10 cellular contexts compared by ENCODE assay signal in genomic region chr19:34184880-34185491, GRCh38. TPM values are rescaled to one million over a fixed set of nuclear protein-coding genes. Genes with fewer than 3 reads are reported as not detected.
DNase-seq lines count a peak whose midpoint lies in the region; ATAC-seq and TF ChIP-seq lines count a peak whose summit lies in the region.
"Had no signal": no experiment of that assay in that cellular context is flagged by ENCODE, and none has a peak within 500 bp of the region (broad histone marks: within the 10 kb centered on the region; RNA-seq: fewer than 3 reads in every experiment).

No MANE protein-coding gene starts in this region.

- no peak for DNase-seq in activated T-cell treated with anti-CD3 and anti-CD28 coated beads, Interleukin-2, amount 50 U/mL, for 72 hours
- no peak for DNase-seq in activated T-cell treated with anti-CD3 and anti-CD28 coated beads, Interleukin-2, amount 50 U/mL, for 1 hour
- no peak for DNase-seq in T-helper 17 cell
- peak; percentile 12 to 58 for DNase-seq in foreskin fibroblast
- DNase-seq in Peyer's patch: no peak
- no peak for DNase-seq in hepatocyte (ENCODE audit: low spot score)
- DNase-seq: activated CD8-positive, alpha-beta memory T cell treated with anti-CD3 and anti-CD28 coated beads for 24 hours; NCI-H1694 treated with DMSO at 0.1 percent for 48 hours had no signal

- H2AFZ ChIP-seq in hepatocyte: no peak overlapping the region

- H3K4me1 ChIP-seq in thymus (ENCODE audit: control insufficient read depth, insufficient read depth, low read length) (peaks cover 6% of the 10 kb centered on the region), Peyer's patch (peaks cover 0 to 33% (median 7%) of the 10 kb centered on the region in 4 donors), hepatocyte (ENCODE audit: insufficient read depth) (peaks cover 20% of the 10 kb centered on the region)

- H3K27me3 Mint-ChIP-seq in activated T-cell treated with anti-CD3 and anti-CD28 coated beads, Interleukin-2, amount 50 U/mL, for 72 hours (ENCODE audit: low read depth): no peaks in the 10 kb centered on the region
- no peaks in the 10 kb centered on the region for H3K27me3 Mint-ChIP-seq in T-helper 17 cell

- peaks cover 84% of the 10 kb centered on the region for H3K4me1 Mint-ChIP-seq in activated T-cell treated with anti-CD3 and anti-CD28 coated beads, Interleukin-2, amount 50 U/mL, for 72 hours (ENCODE audit: low read depth)
- peaks cover 64% of the 10 kb centered on the region for H3K4me1 Mint-ChIP-seq in T-helper 17 cell

- TF ChIP-seq CTCF in foreskin fibroblast (IDR thresholded peaks at IDR 0.05; ENCODE audit: low read depth, low read length): no peak
- no peak for TF ChIP-seq CTCF in Peyer's patch (IDR thresholded peaks at IDR 0.05)
- no peak for TF ChIP-seq CTCF in hepatocyte (IDR thresholded peaks at IDR 0.05; ENCODE audit: poor library complexity)

- H3K36me3 ChIP-seq in thymus (ENCODE audit: control insufficient read depth, insufficient read depth): peaks cover 8% of the 10 kb centered on the region
- H3K36me3 ChIP-seq in Peyer's patch: peaks cover 0 to 5% (median 0%) of the 10 kb centered on the region in 3 donors
- H3K36me3 ChIP-seq in hepatocyte (replicated peaks; ENCODE audit: insufficient read depth, low read depth): no peaks in the 10 kb centered on the region

- H3K36me3 Mint-ChIP-seq in activated T-cell treated with anti-CD3 and anti-CD28 coated beads, Interleukin-2, amount 50 U/mL, for 72 hours (ENCODE audit: insufficient read depth in 2 of 2): peaks cover 7 to 8% of the 10 kb centered on the region in 2 donors
- H3K36me3 Mint-ChIP-seq in T-helper 17 cell (ENCODE audit: low read depth): peaks cover 16% of the 10 kb centered on the region

- no peaks in the 10 kb centered on the region for H3K9me3 Mint-ChIP-seq in activated T-cell treated with anti-CD3 and anti-CD28 coated beads, Interleukin-2, amount 50 U/mL, for 72 hours

- H3K27me3 ChIP-seq in thymus (ENCODE audit: control insufficient read depth, insufficient read depth) (no peaks in the 10 kb centered on the region), Peyer's patch (no peaks in the 10 kb centered on the region), hepatocyte (no peaks in the 10 kb centered on the region)

- H3K4me3 ChIP-seq in foreskin fibroblast (ENCODE audit: low read depth in 1 of 2, low read length in 2 of 2): no peak overlapping the region
- H3K4me3 ChIP-seq in thymus (ENCODE audit: low read length): no peak overlapping the region
- no peak overlapping the region for H3K4me3 ChIP-seq in Peyer's patch
- H3K4me3 ChIP-seq in hepatocyte: no peak overlapping the region

- WGBS in thymus: 65% methylated on average over 6 of the region's 6 CpGs
- WGBS in hepatocyte (ENCODE audit: low lambda C conversion rate, missing lambda C conversion rate): 77% methylated on average over 6 of the region's 6 CpGs

- peak overlapping the region; percentile 13 for H3K27ac ChIP-seq in thymus (ENCODE audit: low read depth)
- H3K27ac ChIP-seq in Peyer's patch: no peak overlapping the region
- H3K27ac ChIP-seq in hepatocyte: no peak overlapping the region

- H3K9me2 ChIP-seq in hepatocyte (replicated peaks; ENCODE audit: insufficient read depth): no peaks in the 10 kb centered on the region

- H3K4me2 ChIP-seq in hepatocyte: no peak overlapping the region

- ATAC-seq in activated T-cell treated with anti-CD3 and anti-CD28 coated beads, Interleukin-2, amount 50 U/mL, for 72 hours (replicated peaks in 1 of 2): peak in 1 of 2 donors; percentile 36
- ATAC-seq in T-helper 17 cell: peak; percentile 40
- ATAC-seq in SK-N-SH treated with all-trans-retinoic acid at 6 μM for 48 hours: no peak

- H3K79me2 ChIP-seq in hepatocyte: peaks cover 100% of the 10 kb centered on the region

- peak overlapping the region; percentile 25 to 72 for H3K4me3 Mint-ChIP-seq in activated T-cell treated with anti-CD3 and anti-CD28 coated beads, Interleukin-2, amount 50 U/mL, for 72 hours
- H3K4me3 Mint-ChIP-seq in T-helper 17 cell: peak overlapping the region; percentile 84

- TF ChIP-seq POLR2A in Peyer's patch (IDR thresholded peaks at IDR 0.05): no peak

- H3K9me3 ChIP-seq in T-helper 17 cell (ENCODE audit: control insufficient read depth, low read length, poor library complexity, severe bottlenecking) (no peaks in the 10 kb centered on the region), thymus (ENCODE audit: control insufficient read depth) (no peaks in the 10 kb centered on the region), Peyer's patch (no peaks in the 10 kb centered on the region), hepatocyte (ENCODE audit: low read depth) (no peaks in the 10 kb centered on the region)

- H3K27ac Mint-ChIP-seq in activated T-cell treated with anti-CD3 and anti-CD28 coated beads, Interleukin-2, amount 50 U/mL, for 72 hours: peak overlapping the region; percentile 71
- peak overlapping the region; percentile 86 for H3K27ac Mint-ChIP-seq in T-helper 17 cell

- peaks cover 100% of the 10 kb centered on the region for H4K20me1 ChIP-seq in hepatocyte (ENCODE audit: insufficient read depth, poor library complexity, severe bottlenecking)

TF ChIP-seq in SK-N-SH treated with all-trans-retinoic acid at 6 μM for 48 hours, 23 proteins besides CTCF, POLR2A, EP300 and RAD21:
- TF ChIP-seq ZFP30 (CRISPR knock-in tag; IDR thresholded peaks at IDR 0.05) (no peak), ZFP3 (CRISPR knock-in tag; IDR thresholded peaks at IDR 0.05) (no peak), TSHZ2 (CRISPR knock-in tag; IDR thresholded peaks at IDR 0.05) (no peak)

RNA-seq across cellular contexts. Expression of gene LSM14A, which starts 12.7 kb away (rescaled TPM):
- 100 to 1,000 TPM; 112 to 130 TPM for total RNA-seq in activated T-cell treated with anti-CD3 and anti-CD28 coated beads, Interleukin-2, amount 50 U/mL, for 72 hours
- total RNA-seq in T-helper 17 cell (100 to 1,000 TPM; 150 to 177 TPM), Peyer's patch (100 to 1,000 TPM in 3 of 4 donors, 10 to 100 TPM in 1; 88.2 to 152 (median 127) TPM), hepatocyte (81.0 and 96.5 TPM in 2 replicates)
- polyA plus RNA-seq in thymus (91.2 TPM), hepatocyte (59.9 and 64.7 TPM in 2 replicates)

Comparison
In these comparisons a context has a peak if more than half of its experiments do, and no peak if none do; other contexts are left out.
1. DNase-seq: peak in foreskin fibroblast (2 of 2); none in activated T-cell treated with anti-CD3 and anti-CD28 coated beads, Interleukin-2, amount 50 U/mL, for 72 hours (0 of 2), activated T-cell treated with anti-CD3 and anti-CD28 coated beads, Interleukin-2, amount 50 U/mL, for 1 hour (single experiment), T-helper 17 cell (0 of 3), Peyer's patch (0 of 3) and hepatocyte (single experiment).